16 cellular contexts compared by ENCODE assay signal in genomic region chr1:202201266-202201665, GRCh38. TPM values are rescaled to one million over a fixed set of nuclear protein-coding genes. Genes with fewer than 3 reads are reported as not detected.
"Had no signal": no experiment of that assay in that cellular context is flagged by ENCODE, and none has a peak within 500 bp of the region (broad histone marks: within the 10 kb centered on the region; RNA-seq: fewer than 3 reads in every experiment).

No MANE protein-coding gene starts in this region.

- H3K36me3 ChIP-seq: colonic mucosa had no signal

- H3K4me1 Mint-ChIP-seq: nephron had no signal

- H3K4me1 ChIP-seq: colonic mucosa had no signal

- H3K27ac ChIP-seq: colonic mucosa had no signal

- H3K27me3 Mint-ChIP-seq: activated naive CD4-positive, alpha-beta T cell treated with anti-CD3 and anti-CD28 coated beads, Interleukin-2, amount 50 U/mL, for 24 hours; activated T-cell treated with anti-CD3 and anti-CD28 coated beads, Interleukin-2, amount 50 U/mL, for 24 hours had no signal

- H3K36me3 Mint-ChIP-seq: activated naive CD4-positive, alpha-beta T cell treated with anti-CD3 and anti-CD28 coated beads, Interleukin-2, amount 50 U/mL, for 24 hours had no signal

- H3K4me3 Mint-ChIP-seq: activated B cell treated with CpG ODN at 0.5 μM for 24 hours; activated CD4-positive, alpha-beta T cell treated with anti-CD3 and anti-CD28 coated beads, Interleukin-2, amount 10 ng/mL, durations not matched to agents 24 days and 14 days; activated naive CD4-positive, alpha-beta T cell treated with anti-CD3 and anti-CD28 coated beads, Interleukin-2, amount 50 U/mL, for 24 hours; activated T-cell treated with anti-CD3 and anti-CD28 coated beads, Interleukin-2, amount 50 U/mL, for 24 hours; nephron; stimulated activated naive CD8-positive, alpha-beta T cell treated with anti-CD3 and anti-CD28 coated beads, Interleukin-15, Interleukin-2, amounts not matched to agents 100 ng/mL and 50 ng/mL, for 24 hours had no signal

- H3K4me3 ChIP-seq: colonic mucosa, lung had no signal

- DNase-seq: activated B cell treated with CpG ODN at 0.5 μM for 24 hours; activated CD4-positive, alpha-beta T cell treated with anti-CD3 and anti-CD28 coated beads, Interleukin-2, amount 10 ng/mL, durations not matched to agents 24 days and 14 days; activated effector memory CD4-positive, alpha-beta T cell treated with Interleukin-2 at 50 U/mL for 16 hours; activated T-cell treated with anti-CD3 and anti-CD28 coated beads, Interleukin-2, amount 50 U/mL, for 24 hours; colonic mucosa; effector CD4-positive, alpha-beta T cell; foreskin melanocyte; kidney glomerular epithelial cell; stimulated activated CD4-positive, alpha-beta T cell treated with anti-CD3 and anti-CD28 coated beads, Interleukin-4, amount 100 ng/mL, for 1 hour; stimulated activated CD8-positive, alpha-beta memory T cell treated with anti-CD3 and anti-CD28 coated beads, Interleukin-4, amount 100 ng/mL, for 48 hours had no signal

- H3K9me3 ChIP-seq: colonic mucosa had no signal

- H3K9me3 Mint-ChIP-seq: activated B cell treated with CpG ODN at 0.5 μM for 24 hours; activated CD4-positive, alpha-beta T cell treated with anti-CD3 and anti-CD28 coated beads, Interleukin-2, amount 10 ng/mL, durations not matched to agents 24 days and 14 days; activated naive CD4-positive, alpha-beta T cell treated with anti-CD3 and anti-CD28 coated beads, Interleukin-2, amount 50 U/mL, for 24 hours; activated T-cell treated with anti-CD3 and anti-CD28 coated beads, Interleukin-2, amount 50 U/mL, for 24 hours; nephron; stimulated activated naive CD8-positive, alpha-beta T cell treated with anti-CD3 and anti-CD28 coated beads, Interleukin-15, Interleukin-2, amounts not matched to agents 100 ng/mL and 50 ng/mL, for 24 hours had no signal

- H3K27ac Mint-ChIP-seq: activated B cell treated with CpG ODN at 0.5 μM for 24 hours; activated naive CD4-positive, alpha-beta T cell treated with anti-CD3 and anti-CD28 coated beads, Interleukin-2, amount 50 U/mL, for 24 hours; activated T-cell treated with anti-CD3 and anti-CD28 coated beads, Interleukin-2, amount 50 U/mL, for 24 hours; stimulated activated naive CD8-positive, alpha-beta T cell treated with anti-CD3 and anti-CD28 coated beads, Interleukin-15, Interleukin-2, amounts not matched to agents 100 ng/mL and 50 ng/mL, for 24 hours had no signal

- H3K27me3 ChIP-seq: colonic mucosa had no signal

RNA-seq across cellular contexts. Expression of gene LGR6, which starts 7.7 kb away (rescaled TPM):
- total RNA-seq: activated B cell treated with CpG ODN at 0.5 μM for 24 hours; activated CD4-positive, alpha-beta T cell treated with anti-CD3 and anti-CD28 coated beads, Interleukin-2, amount 10 ng/mL, durations not matched to agents 24 days and 14 days; bronchial epithelial cell; pulmonary artery endothelial cell had no signal

RNA-seq across cellular contexts. Expression of gene PTPN7, which starts 40.9 kb away (rescaled TPM):
- total RNA-seq: bronchial epithelial cell had no signal
